Comparison of ENCODE assay signal across 1 cellular context in the genomic region with DNA sequence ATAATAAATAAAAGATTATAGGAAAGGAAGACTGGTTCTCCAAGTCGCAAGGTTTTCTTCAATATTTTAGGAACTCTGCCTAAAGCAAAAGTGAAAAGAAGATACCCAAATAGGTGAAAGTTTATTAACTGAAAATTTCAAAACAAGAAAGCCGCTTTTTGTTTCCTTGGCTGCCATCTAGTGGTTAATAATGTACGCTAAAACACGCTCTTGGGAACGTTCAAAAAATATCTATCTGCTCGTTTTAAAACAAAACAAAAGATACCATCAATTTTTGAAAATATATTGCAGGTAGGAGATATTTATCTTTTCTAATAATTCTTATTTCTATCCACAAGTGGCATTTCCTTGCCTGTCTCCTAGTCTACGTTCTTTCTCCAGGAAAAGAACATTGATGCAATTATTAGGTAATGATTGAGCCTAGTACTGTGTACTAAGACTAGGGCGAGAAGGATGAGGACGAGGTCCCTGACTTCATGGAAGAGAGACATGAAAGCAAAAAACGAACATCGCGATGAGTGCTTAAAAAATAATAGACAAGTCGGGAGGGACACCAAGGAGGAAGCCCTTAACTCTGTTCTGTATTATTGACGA.
A peak's percentile ranks its signal among the peaks of the same experiment; 100 is the strongest.
TF ChIP-seq lines count a peak whose summit lies in the region.

No MANE protein-coding gene starts in this region.

TF ChIP-seq in HepG2, 621 proteins besides CTCF, POLR2A, EP300 and RAD21 (continued from another document and continues in another):
- TF ChIP-seq NPAS2 (CRISPR knock-in tag; IDR thresholded peaks at IDR 0.05; ENCODE audit: borderline replicate concordance), result no peak
- TF ChIP-seq ZNF354B (CRISPR knock-in tag; IDR thresholded peaks at IDR 0.05), result 0 out of 2 replicates have a peak, but pooled peaks have one; percentile 33
- no peak for TF ChIP-seq TBL1XR1 (IDR thresholded peaks at IDR 0.05; ENCODE audit: borderline replicate concordance, low read length, partially characterized antibody)
- TF ChIP-seq, protein P1, sequence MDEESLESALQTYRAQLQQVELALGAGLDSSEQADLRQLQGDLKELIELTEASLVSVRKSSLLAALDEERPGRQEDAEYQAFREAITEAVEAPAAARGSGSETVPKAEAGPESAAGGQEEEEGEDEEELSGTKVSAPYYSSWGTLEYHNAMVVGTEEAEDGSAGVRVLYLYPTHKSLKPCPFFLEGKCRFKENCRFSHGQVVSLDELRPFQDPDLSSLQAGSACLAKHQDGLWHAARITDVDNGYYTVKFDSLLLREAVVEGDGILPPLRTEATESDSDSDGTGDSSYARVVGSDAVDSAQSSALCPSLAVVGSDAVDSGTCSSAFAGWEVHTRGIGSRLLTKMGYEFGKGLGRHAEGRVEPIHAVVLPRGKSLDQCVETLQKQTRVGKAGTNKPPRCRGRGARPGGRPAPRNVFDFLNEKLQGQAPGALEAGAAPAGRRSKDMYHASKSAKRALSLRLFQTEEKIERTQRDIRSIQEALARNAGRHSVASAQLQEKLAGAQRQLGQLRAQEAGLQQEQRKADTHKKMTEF (CRISPR knock-in tag; IDR thresholded peaks at IDR 0.05), result 0 out of 2 replicates have a peak, but pooled peaks have one; percentile 36
- TF ChIP-seq RBAK (CRISPR knock-in tag; IDR thresholded peaks at IDR 0.05), result no peak
- TF ChIP-seq SMYD3 (CRISPR knock-in tag; IDR thresholded peaks at IDR 0.05), result 0 out of 2 replicates have a peak, but pooled peaks have one; percentile 31
- TF ChIP-seq, protein P2, sequence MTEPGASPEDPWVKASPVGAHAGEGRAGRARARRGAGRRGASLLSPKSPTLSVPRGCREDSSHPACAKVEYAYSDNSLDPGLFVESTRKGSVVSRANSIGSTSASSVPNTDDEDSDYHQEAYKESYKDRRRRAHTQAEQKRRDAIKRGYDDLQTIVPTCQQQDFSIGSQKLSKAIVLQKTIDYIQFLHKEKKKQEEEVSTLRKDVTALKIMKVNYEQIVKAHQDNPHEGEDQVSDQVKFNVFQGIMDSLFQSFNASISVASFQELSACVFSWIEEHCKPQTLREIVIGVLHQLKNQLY (CRISPR knock-in tag; IDR thresholded peaks at IDR 0.05), result peak; percentile 30; the same call in 1 of the 2 replicates
- no peak for TF ChIP-seq JUNB (CRISPR knock-in tag; IDR thresholded peaks at IDR 0.05; ENCODE audit: borderline replicate concordance)
- TF ChIP-seq ZNF619 (CRISPR knock-in tag; IDR thresholded peaks at IDR 0.05), result no peak
- TF ChIP-seq SOX5 (CRISPR knock-in tag; IDR thresholded peaks at IDR 0.05; ENCODE audit: borderline replicate concordance), result peak; percentile 24; the same call in 1 of the 2 replicates
- no peak for TF ChIP-seq TAF15 (IDR thresholded peaks at IDR 0.05; ENCODE audit: low read depth, low read length, poor library complexity, severe bottlenecking)
- no peak for TF ChIP-seq RFXANK (CRISPR knock-in tag; IDR thresholded peaks at IDR 0.05)
- no peak for TF ChIP-seq ZNF496 (CRISPR knock-in tag; IDR thresholded peaks at IDR 0.05; ENCODE audit: insufficient replicate concordance)
- TF ChIP-seq ARID2 (CRISPR knock-in tag; IDR thresholded peaks at IDR 0.05; ENCODE audit: borderline replicate concordance), result 0 out of 2 replicates have a peak, but pooled peaks have one; percentile 32
- no peak for TF ChIP-seq TCF7 (IDR thresholded peaks at IDR 0.05; ENCODE audit: low read depth)
- TF ChIP-seq, protein P3, sequence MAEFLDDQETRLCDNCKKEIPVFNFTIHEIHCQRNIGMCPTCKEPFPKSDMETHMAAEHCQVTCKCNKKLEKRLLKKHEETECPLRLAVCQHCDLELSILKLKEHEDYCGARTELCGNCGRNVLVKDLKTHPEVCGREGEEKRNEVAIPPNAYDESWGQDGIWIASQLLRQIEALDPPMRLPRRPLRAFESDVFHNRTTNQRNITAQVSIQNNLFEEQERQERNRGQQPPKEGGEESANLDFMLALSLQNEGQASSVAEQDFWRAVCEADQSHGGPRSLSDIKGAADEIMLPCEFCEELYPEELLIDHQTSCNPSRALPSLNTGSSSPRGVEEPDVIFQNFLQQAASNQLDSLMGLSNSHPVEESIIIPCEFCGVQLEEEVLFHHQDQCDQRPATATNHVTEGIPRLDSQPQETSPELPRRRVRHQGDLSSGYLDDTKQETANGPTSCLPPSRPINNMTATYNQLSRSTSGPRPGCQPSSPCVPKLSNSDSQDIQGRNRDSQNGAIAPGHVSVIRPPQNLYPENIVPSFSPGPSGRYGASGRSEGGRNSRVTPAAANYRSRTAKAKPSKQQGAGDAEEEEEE (CRISPR knock-in tag; IDR thresholded peaks at IDR 0.05; ENCODE audit: borderline replicate concordance), result no peak
- no peak for TF ChIP-seq ZFY (CRISPR knock-in tag; IDR thresholded peaks at IDR 0.05)
- TF ChIP-seq CEBPG (CRISPR knock-in tag; IDR thresholded peaks at IDR 0.05), result peak; percentile 13; the same call in 1 of the 2 replicates
- TF ChIP-seq, protein P4, sequence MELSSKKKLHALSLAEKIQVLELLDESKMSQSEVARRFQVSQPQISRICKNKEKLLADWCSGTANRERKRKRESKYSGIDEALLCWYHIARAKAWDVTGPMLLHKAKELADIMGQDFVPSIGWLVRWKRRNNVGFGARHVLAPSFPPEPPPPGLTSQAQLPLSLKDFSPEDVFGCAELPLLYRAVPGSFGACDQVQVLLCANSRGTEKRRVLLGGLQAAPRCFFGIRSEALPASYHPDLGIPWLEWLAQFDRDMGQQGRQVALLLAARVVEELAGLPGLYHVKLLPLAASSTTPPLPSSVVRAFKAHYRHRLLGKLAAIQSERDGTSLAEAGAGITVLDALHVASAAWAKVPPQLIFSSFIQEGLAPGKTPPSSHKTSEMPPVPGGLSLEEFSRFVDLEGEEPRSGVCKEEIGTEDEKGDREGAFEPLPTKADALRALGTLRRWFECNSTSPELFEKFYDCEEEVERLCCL (CRISPR knock-in tag; IDR thresholded peaks at IDR 0.05; ENCODE audit: borderline replicate concordance), result no peak
- TF ChIP-seq ZMAT3 (CRISPR knock-in tag; conservative IDR thresholded peaks at IDR 0.05), result peak; percentile 36; the same call in 1 of the 2 replicates
- TF ChIP-seq, protein P5, sequence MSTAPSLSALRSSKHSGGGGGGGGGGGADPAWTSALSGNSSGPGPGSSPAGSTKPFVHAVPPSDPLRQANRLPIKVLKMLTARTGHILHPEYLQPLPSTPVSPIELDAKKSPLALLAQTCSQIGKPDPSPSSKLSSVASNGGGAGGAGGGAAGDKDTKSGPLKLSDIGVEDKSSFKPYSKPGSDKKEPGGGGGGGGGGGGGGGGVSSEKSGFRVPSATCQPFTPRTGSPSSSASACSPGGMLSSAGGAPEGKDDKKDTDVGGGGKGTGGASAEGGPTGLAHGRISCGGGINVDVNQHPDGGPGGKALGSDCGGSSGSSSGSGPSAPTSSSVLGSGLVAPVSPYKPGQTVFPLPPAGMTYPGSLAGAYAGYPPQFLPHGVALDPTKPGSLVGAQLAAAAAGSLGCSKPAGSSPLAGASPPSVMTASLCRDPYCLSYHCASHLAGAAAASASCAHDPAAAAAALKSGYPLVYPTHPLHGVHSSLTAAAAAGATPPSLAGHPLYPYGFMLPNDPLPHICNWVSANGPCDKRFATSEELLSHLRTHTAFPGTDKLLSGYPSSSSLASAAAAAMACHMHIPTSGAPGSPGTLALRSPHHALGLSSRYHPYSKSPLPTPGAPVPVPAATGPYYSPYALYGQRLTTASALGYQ (CRISPR knock-in tag; IDR thresholded peaks at IDR 0.05), result 0 out of 2 replicates have a peak, but pooled peaks have one; percentile 11
- TF ChIP-seq, protein P6, sequence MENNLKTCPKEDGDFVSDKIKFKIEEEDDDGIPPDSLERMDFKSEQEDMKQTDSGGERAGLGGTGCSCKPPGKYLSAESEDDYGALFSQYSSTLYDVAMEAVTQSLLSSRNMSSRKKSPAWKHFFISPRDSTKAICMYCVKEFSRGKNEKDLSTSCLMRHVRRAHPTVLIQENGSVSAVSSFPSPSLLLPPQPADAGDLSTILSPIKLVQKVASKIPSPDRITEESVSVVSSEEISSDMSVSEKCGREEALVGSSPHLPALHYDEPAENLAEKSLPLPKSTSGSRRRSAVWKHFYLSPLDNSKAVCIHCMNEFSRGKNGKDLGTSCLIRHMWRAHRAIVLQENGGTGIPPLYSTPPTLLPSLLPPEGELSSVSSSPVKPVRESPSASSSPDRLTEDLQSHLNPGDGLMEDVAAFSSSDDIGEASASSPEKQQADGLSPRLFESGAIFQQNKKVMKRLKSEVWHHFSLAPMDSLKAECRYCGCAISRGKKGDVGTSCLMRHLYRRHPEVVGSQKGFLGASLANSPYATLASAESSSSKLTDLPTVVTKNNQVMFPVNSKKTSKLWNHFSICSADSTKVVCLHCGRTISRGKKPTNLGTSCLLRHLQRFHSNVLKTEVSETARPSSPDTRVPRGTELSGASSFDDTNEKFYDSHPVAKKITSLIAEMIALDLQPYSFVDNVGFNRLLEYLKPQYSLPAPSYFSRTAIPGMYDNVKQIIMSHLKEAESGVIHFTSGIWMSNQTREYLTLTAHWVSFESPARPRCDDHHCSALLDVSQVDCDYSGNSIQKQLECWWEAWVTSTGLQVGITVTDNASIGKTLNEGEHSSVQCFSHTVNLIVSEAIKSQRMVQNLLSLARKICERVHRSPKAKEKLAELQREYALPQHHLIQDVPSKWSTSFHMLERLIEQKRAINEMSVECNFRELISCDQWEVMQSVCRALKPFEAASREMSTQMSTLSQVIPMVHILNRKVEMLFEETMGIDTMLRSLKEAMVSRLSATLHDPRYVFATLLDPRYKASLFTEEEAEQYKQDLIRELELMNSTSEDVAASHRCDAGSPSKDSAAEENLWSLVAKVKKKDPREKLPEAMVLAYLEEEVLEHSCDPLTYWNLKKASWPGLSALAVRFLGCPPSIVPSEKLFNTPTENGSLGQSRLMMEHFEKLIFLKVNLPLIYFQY (CRISPR knock-in tag; IDR thresholded peaks at IDR 0.05; ENCODE audit: borderline replicate concordance), result no peak
- TF ChIP-seq, protein P7, sequence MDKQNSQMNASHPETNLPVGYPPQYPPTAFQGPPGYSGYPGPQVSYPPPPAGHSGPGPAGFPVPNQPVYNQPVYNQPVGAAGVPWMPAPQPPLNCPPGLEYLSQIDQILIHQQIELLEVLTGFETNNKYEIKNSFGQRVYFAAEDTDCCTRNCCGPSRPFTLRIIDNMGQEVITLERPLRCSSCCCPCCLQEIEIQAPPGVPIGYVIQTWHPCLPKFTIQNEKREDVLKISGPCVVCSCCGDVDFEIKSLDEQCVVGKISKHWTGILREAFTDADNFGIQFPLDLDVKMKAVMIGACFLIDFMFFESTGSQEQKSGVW (CRISPR knock-in tag; IDR thresholded peaks at IDR 0.05; ENCODE audit: borderline replicate concordance), result no peak
- TF ChIP-seq HMGA1 (CRISPR knock-in tag; conservative IDR thresholded peaks at IDR 0.05), result no peak
- TF ChIP-seq IKZF4 (CRISPR knock-in tag; IDR thresholded peaks at IDR 0.05; ENCODE audit: borderline replicate concordance, low read depth, not compliant biosample characterization), result no peak
- peak; percentile 56; the same call in 1 of the 2 replicates for TF ChIP-seq GATAD2A (CRISPR knock-in tag; IDR thresholded peaks at IDR 0.05)
- no peak for TF ChIP-seq U2AF2 (IDR thresholded peaks at IDR 0.05; ENCODE audit: low read depth, low read length)
- no peak for TF ChIP-seq HOXA3 (CRISPR knock-in tag; IDR thresholded peaks at IDR 0.05)
- peak; percentile 38; the same call in 1 of the 2 replicates for TF ChIP-seq ZNF614 (CRISPR knock-in tag; IDR thresholded peaks at IDR 0.05; ENCODE audit: borderline replicate concordance)
- TF ChIP-seq ZNF841 (CRISPR knock-in tag; IDR thresholded peaks at IDR 0.05; ENCODE audit: borderline replicate concordance), result no peak
- TF ChIP-seq IKZF1 (IDR thresholded peaks at IDR 0.05), result no peak
- TF ChIP-seq ZSCAN9 (CRISPR knock-in tag; IDR thresholded peaks at IDR 0.05; ENCODE audit: borderline replicate concordance), result 0 out of 2 replicates have a peak, but pooled peaks have one; percentile 35
- peak; percentile 46; the same call in 1 of the 2 replicates for TF ChIP-seq KAT8 (CRISPR knock-in tag; IDR thresholded peaks at IDR 0.05)
- TF ChIP-seq, protein P8, sequence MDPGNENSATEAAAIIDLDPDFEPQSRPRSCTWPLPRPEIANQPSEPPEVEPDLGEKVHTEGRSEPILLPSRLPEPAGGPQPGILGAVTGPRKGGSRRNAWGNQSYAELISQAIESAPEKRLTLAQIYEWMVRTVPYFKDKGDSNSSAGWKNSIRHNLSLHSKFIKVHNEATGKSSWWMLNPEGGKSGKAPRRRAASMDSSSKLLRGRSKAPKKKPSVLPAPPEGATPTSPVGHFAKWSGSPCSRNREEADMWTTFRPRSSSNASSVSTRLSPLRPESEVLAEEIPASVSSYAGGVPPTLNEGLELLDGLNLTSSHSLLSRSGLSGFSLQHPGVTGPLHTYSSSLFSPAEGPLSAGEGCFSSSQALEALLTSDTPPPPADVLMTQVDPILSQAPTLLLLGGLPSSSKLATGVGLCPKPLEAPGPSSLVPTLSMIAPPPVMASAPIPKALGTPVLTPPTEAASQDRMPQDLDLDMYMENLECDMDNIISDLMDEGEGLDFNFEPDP (CRISPR knock-in tag; conservative IDR thresholded peaks at IDR 0.05), result no peak
- peak; percentile 61; the same call in 1 of the 2 replicates for TF ChIP-seq MIXL1 (CRISPR knock-in tag; IDR thresholded peaks at IDR 0.05)
- TF ChIP-seq NR1H2 (CRISPR knock-in tag; IDR thresholded peaks at IDR 0.05; ENCODE audit: borderline replicate concordance, low read depth), result no peak
- TF ChIP-seq THYN1 (CRISPR knock-in tag; IDR thresholded peaks at IDR 0.05; ENCODE audit: borderline replicate concordance, low read depth), result 0 out of 2 replicates have a peak, but pooled peaks have one; percentile 24
- no peak for TF ChIP-seq ZBTB42 (CRISPR knock-in tag; IDR thresholded peaks at IDR 0.05)
- TF ChIP-seq RARG (CRISPR knock-in tag; IDR thresholded peaks at IDR 0.05; ENCODE audit: low read depth), result no peak
- TF ChIP-seq ZNF616 (CRISPR knock-in tag; IDR thresholded peaks at IDR 0.05; ENCODE audit: low read depth), result no peak
- TF ChIP-seq TEAD3 (CRISPR knock-in tag; optimal IDR thresholded peaks at IDR 0.05; ENCODE audit: borderline replicate concordance), result peak; percentile 20
- 0 out of 2 replicates have a peak, but pooled peaks have one; percentile 42 for TF ChIP-seq ARNT2 (CRISPR knock-in tag; IDR thresholded peaks at IDR 0.05; ENCODE audit: low read depth)
- TF ChIP-seq, protein P9, sequence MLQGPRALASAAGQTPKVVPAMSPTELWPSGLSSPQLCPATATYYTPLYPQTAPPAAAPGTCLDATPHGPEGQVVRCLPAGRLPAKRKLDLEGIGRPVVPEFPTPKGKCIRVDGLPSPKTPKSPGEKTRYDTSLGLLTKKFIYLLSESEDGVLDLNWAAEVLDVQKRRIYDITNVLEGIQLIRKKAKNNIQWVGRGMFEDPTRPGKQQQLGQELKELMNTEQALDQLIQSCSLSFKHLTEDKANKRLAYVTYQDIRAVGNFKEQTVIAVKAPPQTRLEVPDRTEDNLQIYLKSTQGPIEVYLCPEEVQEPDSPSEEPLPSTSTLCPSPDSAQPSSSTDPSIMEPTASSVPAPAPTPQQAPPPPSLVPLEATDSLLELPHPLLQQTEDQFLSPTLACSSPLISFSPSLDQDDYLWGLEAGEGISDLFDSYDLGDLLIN (CRISPR knock-in tag; IDR thresholded peaks at IDR 0.05; ENCODE audit: borderline replicate concordance), result no peak
